Comparison of ENCODE assay signal across 9 cellular contexts in the genomic region with DNA sequence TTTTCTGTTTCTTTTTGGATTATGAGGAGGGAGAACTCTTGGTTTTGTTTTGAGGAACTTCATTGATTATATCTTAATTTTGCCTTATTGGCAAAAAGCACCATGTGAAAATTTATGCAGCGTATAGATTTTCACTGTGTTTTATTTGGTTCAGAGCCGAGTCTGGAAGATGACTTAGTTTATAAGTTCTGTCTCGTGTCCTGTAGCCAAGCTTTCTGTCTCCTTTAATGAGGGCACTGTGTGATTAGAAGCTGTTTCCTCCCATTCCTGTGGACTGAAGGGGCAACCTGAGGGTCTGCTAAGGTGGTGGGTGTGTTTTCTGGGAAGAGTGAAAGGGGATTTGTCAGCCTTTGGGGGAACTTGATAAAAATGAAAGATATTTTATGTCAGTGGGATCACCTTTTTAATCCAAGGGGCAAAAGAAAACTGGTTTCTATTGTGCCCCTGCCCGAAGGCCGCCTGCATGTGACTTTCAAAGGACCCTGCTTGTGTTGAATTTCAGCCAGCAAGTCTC.
DNase-seq lines count a peak whose midpoint lies in the region; ATAC-seq and TF ChIP-seq lines count a peak whose summit lies in the region.
"Had no signal": no experiment of that assay in that cellular context is flagged by ENCODE, and none has a peak within 500 bp of the region (broad histone marks: within the 10 kb centered on the region; RNA-seq: fewer than 3 reads in every experiment).

No MANE protein-coding gene starts in this region.

- peaks cover 0 to 81% of the 10 kb centered on the region in 2 donors for H3K4me1 ChIP-seq in right atrium auricular region
- peaks cover 10% of the 10 kb centered on the region for H3K4me1 ChIP-seq in prostate gland (replicated peaks)

- POLR2A ChIA-PET in AG04450 (lab: Yijun Ruan, JAX): no interaction called here

- CTCF ChIA-PET in AG04450 (lab: Charles Lee): interaction anchor here (1.4 kb wide), 1 partner anchor 29 kb away, joined by 3 read pairs; no protein-coding TSS in a partner anchor

- H3K36me3 ChIP-seq in right atrium auricular region: peaks cover 6% of the 10 kb centered on the region
- no peaks in the 10 kb centered on the region for H3K36me3 ChIP-seq in prostate gland

- TF ChIP-seq POLR2A in prostate gland (IDR thresholded peaks at IDR 0.05): no peak

- peak overlapping the region; percentile 41 for H3K4me3 ChIP-seq in AG04450 (ENCODE audit: low read depth, low read length)
- peak overlapping the region; percentile 26 for H3K4me3 ChIP-seq in WI38 (ENCODE audit: low read depth, low read length)
- peak overlapping the region in 1 of 2 donors; percentile 32 for H3K4me3 ChIP-seq in right atrium auricular region
- peak overlapping the region in 1 of 2 donors; percentile 15 for H3K4me3 ChIP-seq in prostate gland
- H3K4me3 ChIP-seq: BLaER1 treated with 17β-estradiol and CSF1 and Interleukin-3, amounts not matched to agents 10 nM and 100 nM had no signal

- intact Hi-C loops in prostate gland (cut with DNase I): loop anchor here (5.0 kb wide), 1 partner anchor 48 kb away; no protein-coding TSS in a partner anchor

- DNase-seq in AG04450 (ENCODE audit: low read depth, low spot score) (no peak), right atrium auricular region (ENCODE audit: low spot score) (no peak), prostate gland (ENCODE audit: low spot score) (no peak), DMS153 treated with DMSO at 0.1 percent for 48 hours (lab: John Stamatoyannopoulos, UW; ENCODE audit: unreplicated experiment) (no peak), NCI-H446 treated with DMSO at 0.1 percent for 48 hours (lab: John Stamatoyannopoulos, UW) (no peak)

- 11% methylated on average over 5 of the region's 5 CpGs for WGBS in prostate gland

- no peaks in the 10 kb centered on the region for H3K9me3 ChIP-seq in AG04450 (ENCODE audit: control insufficient read depth, insufficient read depth, low read length)
- no peaks in the 10 kb centered on the region for H3K9me3 ChIP-seq in right atrium auricular region
- H3K9me3 ChIP-seq in prostate gland: no peaks in the 10 kb centered on the region
- H3K9me3 ChIP-seq: BLaER1 treated with 17β-estradiol and CSF1 and Interleukin-3, amounts not matched to agents 10 nM and 100 nM had no signal

- no peaks in the 10 kb centered on the region for H3K27me3 ChIP-seq in AG04450 (ENCODE audit: control insufficient read depth, insufficient read depth, low read length)
- H3K27me3 ChIP-seq in right atrium auricular region: no peaks in the 10 kb centered on the region
- no peaks in the 10 kb centered on the region for H3K27me3 ChIP-seq in prostate gland (replicated peaks; ENCODE audit: insufficient read depth)

- ATAC-seq in HG03097 (IDR thresholded peaks at IDR 0.05; ENCODE audit: low FRiP score, unreplicated experiment) (no peak), GM18873 (IDR thresholded peaks at IDR 0.05; ENCODE audit: low FRiP score, unreplicated experiment) (no peak)

- H3K27ac ChIP-seq in AG04450 (ENCODE audit: low read depth, low read length) (peak overlapping the region; percentile 83), right atrium auricular region (peak overlapping the region; percentile 81 to 88), prostate gland (peak overlapping the region; percentile 70 to 86)
- H3K27ac ChIP-seq: BLaER1 treated with 17β-estradiol and CSF1 and Interleukin-3, amounts not matched to agents 10 nM and 100 nM had no signal

- no peak for TF ChIP-seq CTCF in AG04450 (IDR thresholded peaks at IDR 0.05; ENCODE audit: low read depth, low read length)
- TF ChIP-seq CTCF in WI38 (IDR thresholded peaks at IDR 0.05; ENCODE audit: low read depth, low read length): no peak
- no peak for TF ChIP-seq CTCF in right atrium auricular region (IDR thresholded peaks at IDR 0.05)
- no peak for TF ChIP-seq CTCF in prostate gland (IDR thresholded peaks at IDR 0.05)
